8 cellular contexts compared by ENCODE assay signal in the genomic region with DNA sequence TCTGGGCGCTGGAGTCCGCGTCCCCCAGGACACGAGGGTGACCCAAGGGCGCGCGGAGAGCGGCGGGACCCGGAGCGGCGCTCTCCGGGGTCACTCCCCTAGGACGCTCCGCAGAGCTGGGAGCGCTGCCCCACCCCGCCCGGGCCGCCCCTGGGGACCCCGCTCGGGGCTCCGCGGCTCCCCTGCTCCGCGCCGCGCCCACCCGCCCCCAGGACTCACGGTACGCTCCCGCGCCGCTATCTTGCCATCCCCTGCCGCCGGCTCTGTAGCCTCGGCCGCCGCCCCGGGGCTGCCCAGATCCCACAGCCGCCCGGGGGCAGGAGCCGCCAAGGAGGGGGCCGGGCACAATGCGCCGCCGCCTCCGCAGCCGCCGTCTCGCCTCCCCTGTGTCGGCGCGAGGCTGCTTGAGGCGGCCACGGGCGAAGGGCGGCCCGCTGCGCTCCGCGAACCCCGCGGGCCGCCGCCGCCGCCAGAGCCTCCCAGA. TPM values are rescaled to one million over a fixed set of nuclear protein-coding genes. Genes with fewer than 3 reads are reported as not detected.
DNase-seq lines count a peak whose midpoint lies in the region; ATAC-seq and TF ChIP-seq lines count a peak whose summit lies in the region.

No MANE protein-coding gene starts in this region.

- H3K36me3 Mint-ChIP-seq in activated CD8-positive, alpha-beta T cell treated with anti-CD3 and anti-CD28 coated beads for 36 hours (ENCODE audit: low read depth) = no peaks in the 10 kb centered on the region
- H3K36me3 Mint-ChIP-seq in glutamatergic neuron (ENCODE audit: unreplicated experiment) = peaks cover 4% of the 10 kb centered on the region

- H3K4me3 Mint-ChIP-seq in activated CD8-positive, alpha-beta T cell treated with anti-CD3 and anti-CD28 coated beads for 36 hours = peak overlapping the region; percentile 68
- peak overlapping the region; percentile 99 for H3K4me3 Mint-ChIP-seq in glutamatergic neuron (ENCODE audit: unreplicated experiment)

- no peaks in the 10 kb centered on the region for H3K27me3 ChIP-seq in ACC112 (ENCODE audit: insufficient read depth, low read length)
- no peaks in the 10 kb centered on the region for H3K27me3 ChIP-seq in HCT116 (ENCODE audit: insufficient read depth, low read length)

- H3K27ac ChIP-seq in ACC112 (ENCODE audit: low read depth, low read length) (peak overlapping the region; percentile 5; the same call in 1 of the 2 replicates), HCT116 (ENCODE audit: low read depth, low read length) (peak overlapping the region; percentile 50; the same call in 1 of the 2 replicates)

- intact Hi-C loops in HCT116 (cut with micrococcal nuclease) (no loop called here), sciatic nerve (cut with DNase I) (no loop called here)
- intact Hi-C loops in activated CD8-positive, alpha-beta T cell treated with anti-CD3 and anti-CD28 coated beads for 36 hours (cut with micrococcal nuclease) = no loop called here

- in situ Hi-C loops in GM13976 (cut with MboI; ENCODE audit: low sequenced_read_pairs, unreplicated experiment) = no loop called here

- POLR2A ChIA-PET in HCT116 (lab: Charles Lee) = no interaction called here
- POLR2A ChIA-PET in activated CD8-positive, alpha-beta T cell treated with anti-CD3 and anti-CD28 coated beads for 36 hours (lab: Charles Lee) = no interaction called here

- CTCF ChIA-PET in HCT116 (lab: Charles Lee) = no interaction called here
- CTCF ChIA-PET in activated CD8-positive, alpha-beta T cell treated with anti-CD3 and anti-CD28 coated beads for 36 hours (lab: Charles Lee) = no interaction called here

- H2AFZ ChIP-seq in ACC112 (ENCODE audit: low read length, unreplicated experiment) (peak overlapping the region; percentile 86), HCT116 (ENCODE audit: low read depth, low read length, poor library complexity, severe bottlenecking) (no peak overlapping the region)

- H3K36me3 ChIP-seq in ACC112 (ENCODE audit: insufficient read depth, low read length) = no peaks in the 10 kb centered on the region
- H3K36me3 ChIP-seq in HCT116 (ENCODE audit: control insufficient read depth in 1 of 2, insufficient read depth in 2 of 2, low read length in 2 of 2) = no peaks in the 10 kb centered on the region

- no peaks in the 10 kb centered on the region for H4K20me1 ChIP-seq in HCT116 (ENCODE audit: insufficient read depth)

- peak overlapping the region; percentile 81 for H3K4me3 ChIP-seq in ACC112 (ENCODE audit: low read depth, low read length)
- H3K4me3 ChIP-seq in HCT116 (replicated peaks in 1 of 2; ENCODE audit: low read depth in 1 of 2, low read length in 2 of 2) = peak overlapping the region; percentile 60 to 67

- RAD21 ChIA-PET in HCT116 (lab: Charles Lee; ENCODE audit: low non-redundant PET in 1 of 2, low total read pairs in 2 of 2, uncharacterized antibody in 2 of 2, unreplicated experiment in 2 of 2) = no interaction called here

- BruUV-seq in HCT116 (replicated peaks; lab: Mats Ljungman, UMichigan) = no TSS peak

- H3K9me2 ChIP-seq in HCT116 (ENCODE audit: insufficient read depth) = no peaks in the 10 kb centered on the region

- peak overlapping the region; percentile 48 for H3K9ac ChIP-seq in HCT116 (ENCODE audit: low read length)

- DNase-seq in HCT116 (ENCODE audit: low read depth, low spot score) (no peak), glutamatergic neuron (no peak), sciatic nerve (ENCODE audit: low spot score) (peak; percentile 61), GM13976 (ENCODE audit: low spot score) (no peak), HT-29 (ENCODE audit: low spot score) (no peak), NCI-H1436 (lab: John Stamatoyannopoulos, UW) (no peak)
- DNase-seq in activated CD8-positive, alpha-beta T cell treated with anti-CD3 and anti-CD28 coated beads for 36 hours = peak; percentile 30

- H3K27ac Mint-ChIP-seq in activated CD8-positive, alpha-beta T cell treated with anti-CD3 and anti-CD28 coated beads for 36 hours = no peak overlapping the region
- no peak overlapping the region for H3K27ac Mint-ChIP-seq in glutamatergic neuron (ENCODE audit: unreplicated experiment)

- no peak for TF ChIP-seq CTCF in HCT116 (IDR thresholded peaks at IDR 0.05 in 2 of 3, conservative IDR thresholded peaks at IDR 0.05 in 1 of 3; ENCODE audit: borderline replicate concordance in 1 of 3, insufficient read depth in 1 of 3, low read depth in 2 of 3, low read length in 2 of 3)
- TF ChIP-seq CTCF in activated CD8-positive, alpha-beta T cell treated with anti-CD3 and anti-CD28 coated beads for 36 hours (IDR thresholded peaks at IDR 0.05) = no peak
- TF ChIP-seq CTCF in glutamatergic neuron (IDR thresholded peaks at IDR 0.05; ENCODE audit: partially characterized antibody, unreplicated experiment) = no peak
- TF ChIP-seq CTCF in GM13976 (IDR thresholded peaks at IDR 0.05; ENCODE audit: borderline replicate concordance, control extremely low read depth, extremely low read depth, insufficient read depth, missing control alignments) = no peak

- TF ChIP-seq RAD21 in HCT116 (IDR thresholded peaks at IDR 0.05; ENCODE audit: low read depth) = no peak

- H3K27me3 Mint-ChIP-seq in activated CD8-positive, alpha-beta T cell treated with anti-CD3 and anti-CD28 coated beads for 36 hours = peaks cover 61% of the 10 kb centered on the region
- peaks cover 2% of the 10 kb centered on the region for H3K27me3 Mint-ChIP-seq in glutamatergic neuron (ENCODE audit: unreplicated experiment)

- no peaks in the 10 kb centered on the region for H3K9me3 Mint-ChIP-seq in activated CD8-positive, alpha-beta T cell treated with anti-CD3 and anti-CD28 coated beads for 36 hours
- peaks cover 9% of the 10 kb centered on the region for H3K9me3 Mint-ChIP-seq in glutamatergic neuron (ENCODE audit: unreplicated experiment)

- H3K9me3 ChIP-seq in HCT116 (ENCODE audit: control insufficient read depth in 1 of 2, insufficient read depth in 1 of 2, low read depth in 1 of 2, low read length in 2 of 2) = no peaks in the 10 kb centered on the region

- ATAC-seq in HCT116 (peak; percentile 81), sciatic nerve (peak; percentile 50)
- peak; percentile 74 for ATAC-seq in activated CD8-positive, alpha-beta T cell treated with anti-CD3 and anti-CD28 coated beads for 36 hours

- H3K4me1 Mint-ChIP-seq in activated CD8-positive, alpha-beta T cell treated with anti-CD3 and anti-CD28 coated beads for 36 hours (ENCODE audit: low read depth) = peaks cover 9% of the 10 kb centered on the region
- H3K4me1 Mint-ChIP-seq in glutamatergic neuron (ENCODE audit: low read depth, unreplicated experiment) = peaks cover 18% of the 10 kb centered on the region

- H3K4me2 ChIP-seq in HCT116 (ENCODE audit: low read length) = peak overlapping the region; percentile 88

- TF ChIP-seq POLR2A in HCT116 (IDR thresholded peaks at IDR 0.05; ENCODE audit: borderline replicate concordance, extremely low read depth, insufficient read depth, insufficient read length) = no peak

- peaks cover 38% of the 10 kb centered on the region for H3K79me2 ChIP-seq in ACC112 (ENCODE audit: control insufficient read depth, insufficient read depth, low read length, unreplicated experiment)
- H3K79me2 ChIP-seq in HCT116 (ENCODE audit: insufficient read depth, low read length) = no peaks in the 10 kb centered on the region

- peaks cover 27% of the 10 kb centered on the region for H3K4me1 ChIP-seq in ACC112 (ENCODE audit: control insufficient read depth, insufficient read depth, low read length, unreplicated experiment)
- peaks cover 0 to 16% of the 10 kb centered on the region in 2 experiments; a peak in 3 of 4 replicates for H3K4me1 ChIP-seq in HCT116 (ENCODE audit: control insufficient read depth in 1 of 2, insufficient read depth in 2 of 2, low read length in 2 of 2)

TF ChIP-seq in HCT116, 20 proteins besides CTCF, POLR2A, EP300 and RAD21 (continues in another document):
- TF ChIP-seq ZNF274 (IDR thresholded peaks at IDR 0.05; ENCODE audit: low read depth, low read length) = no peak
- no peak for TF ChIP-seq EGR1 (IDR thresholded peaks at IDR 0.05; ENCODE audit: low read depth)
- TF ChIP-seq, protein P1, sequence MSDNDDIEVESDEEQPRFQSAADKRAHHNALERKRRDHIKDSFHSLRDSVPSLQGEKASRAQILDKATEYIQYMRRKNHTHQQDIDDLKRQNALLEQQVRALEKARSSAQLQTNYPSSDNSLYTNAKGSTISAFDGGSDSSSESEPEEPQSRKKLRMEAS (IDR thresholded peaks at IDR 0.05) = no peak
- no peak for TF ChIP-seq JUND (IDR thresholded peaks at IDR 0.05)
- TF ChIP-seq CEBPB (IDR thresholded peaks at IDR 0.05; ENCODE audit: low read depth) = no peak
- TF ChIP-seq, protein P2, sequence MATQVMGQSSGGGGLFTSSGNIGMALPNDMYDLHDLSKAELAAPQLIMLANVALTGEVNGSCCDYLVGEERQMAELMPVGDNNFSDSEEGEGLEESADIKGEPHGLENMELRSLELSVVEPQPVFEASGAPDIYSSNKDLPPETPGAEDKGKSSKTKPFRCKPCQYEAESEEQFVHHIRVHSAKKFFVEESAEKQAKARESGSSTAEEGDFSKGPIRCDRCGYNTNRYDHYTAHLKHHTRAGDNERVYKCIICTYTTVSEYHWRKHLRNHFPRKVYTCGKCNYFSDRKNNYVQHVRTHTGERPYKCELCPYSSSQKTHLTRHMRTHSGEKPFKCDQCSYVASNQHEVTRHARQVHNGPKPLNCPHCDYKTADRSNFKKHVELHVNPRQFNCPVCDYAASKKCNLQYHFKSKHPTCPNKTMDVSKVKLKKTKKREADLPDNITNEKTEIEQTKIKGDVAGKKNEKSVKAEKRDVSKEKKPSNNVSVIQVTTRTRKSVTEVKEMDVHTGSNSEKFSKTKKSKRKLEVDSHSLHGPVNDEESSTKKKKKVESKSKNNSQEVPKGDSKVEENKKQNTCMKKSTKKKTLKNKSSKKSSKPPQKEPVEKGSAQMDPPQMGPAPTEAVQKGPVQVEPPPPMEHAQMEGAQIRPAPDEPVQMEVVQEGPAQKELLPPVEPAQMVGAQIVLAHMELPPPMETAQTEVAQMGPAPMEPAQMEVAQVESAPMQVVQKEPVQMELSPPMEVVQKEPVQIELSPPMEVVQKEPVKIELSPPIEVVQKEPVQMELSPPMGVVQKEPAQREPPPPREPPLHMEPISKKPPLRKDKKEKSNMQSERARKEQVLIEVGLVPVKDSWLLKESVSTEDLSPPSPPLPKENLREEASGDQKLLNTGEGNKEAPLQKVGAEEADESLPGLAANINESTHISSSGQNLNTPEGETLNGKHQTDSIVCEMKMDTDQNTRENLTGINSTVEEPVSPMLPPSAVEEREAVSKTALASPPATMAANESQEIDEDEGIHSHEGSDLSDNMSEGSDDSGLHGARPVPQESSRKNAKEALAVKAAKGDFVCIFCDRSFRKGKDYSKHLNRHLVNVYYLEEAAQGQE (IDR thresholded peaks at IDR 0.05; ENCODE audit: low read depth) = no peak
- no peak for TF ChIP-seq EZH2phosphoT487 (IDR thresholded peaks at IDR 0.05; ENCODE audit: borderline replicate concordance)

RNA-seq across cellular contexts. Expression of a gene that starts 0.3 kb away (rescaled TPM):
- total RNA-seq in HCT116 (2021; ENCODE audit: unreplicated experiment) (10.6 TPM), glutamatergic neuron (ENCODE audit: unreplicated experiment) (41.6 TPM), sciatic nerve (106 TPM)
- 1.4 and 2.1 TPM in 2 replicates for polyA plus RNA-seq in HCT116 (2012)
- not detected for total RNA-seq in activated CD8-positive, alpha-beta T cell treated with anti-CD3 and anti-CD28 coated beads for 36 hours
- total RNA-seq in HT-29 (2014; rRNA removed; shearing (Covaris generic)) = not detected in 2 replicates

Comparison
In these comparisons a context has a peak if more than half of its experiments do, and no peak if none do; other contexts are left out.
1. DNase-seq: peak in activated CD8-positive, alpha-beta T cell treated with anti-CD3 and anti-CD28 coated beads for 36 hours (single experiment) and sciatic nerve (single experiment); none in HCT116 (single experiment), glutamatergic neuron (single experiment), GM13976 (single experiment), HT-29 (single experiment) and NCI-H1436 (single experiment).
2. RNA of a gene that starts 0.3 kb away (total RNA-seq): 106 TPM in sciatic nerve (single experiment), 41.6 TPM in glutamatergic neuron (single experiment) and 10.6 TPM in HCT116 (single experiment); not detected in activated CD8-positive, alpha-beta T cell treated with anti-CD3 and anti-CD28 coated beads for 36 hours and not detected in HT-29; every median in the first group is over 10 times any median in the second.
3. Peak in every context shown above with its lines, with median percentiles within 50 percentile points of each other: ATAC-seq.